ENCODE assay signal across 9 cellular contexts in the genomic region with DNA sequence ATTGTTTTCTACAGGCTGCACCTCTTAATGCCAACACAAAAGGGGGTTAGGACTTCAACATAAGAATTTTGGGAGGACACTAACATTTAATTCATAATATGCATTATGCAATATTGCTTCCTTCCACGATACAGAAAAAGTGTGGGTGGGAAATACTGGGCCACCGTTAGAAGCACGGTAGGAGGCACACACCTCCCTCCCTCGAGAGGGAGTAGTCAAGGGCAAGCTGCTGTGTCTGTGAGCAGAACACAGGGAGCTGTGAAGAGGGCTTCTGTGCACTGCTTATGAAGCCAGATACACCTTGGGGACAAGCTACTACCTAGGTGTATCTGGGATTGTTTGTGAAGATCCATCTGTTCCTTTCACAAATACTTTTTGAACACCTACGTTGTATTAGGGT.
"Had no signal": no experiment of that assay in that cellular context is flagged by ENCODE, and none has a peak within 500 bp of the region (broad histone marks: within the 10 kb centered on the region; RNA-seq: fewer than 3 reads in every experiment).

No MANE protein-coding gene starts in this region.

- H3K4me1 ChIP-seq: HAP-1 had no signal

- H3K9me3 ChIP-seq: HAP-1 had no signal

- H3K4me1 Mint-ChIP-seq: GM23338 had no signal

- H3K4me3 Mint-ChIP-seq: GM23338 had no signal

- H3K27ac ChIP-seq: KMS-11 had no signal

- H3K4me2 ChIP-seq: GM23338, KMS-11 had no signal

- FAIRE-seq: H1, H54, HepG2, K562 had no signal

- H2AFZ ChIP-seq: GM23338 had no signal

- DNase-seq: Karpas-422 had no signal

- H3K27ac Mint-ChIP-seq: GM23338 had no signal

- ATAC-seq: GM23338, HCT116, HepG2, K562 had no signal

- H3K9ac ChIP-seq: KMS-11 had no signal
